ENCODE assay signal across 8 cellular contexts in the genomic region with DNA sequence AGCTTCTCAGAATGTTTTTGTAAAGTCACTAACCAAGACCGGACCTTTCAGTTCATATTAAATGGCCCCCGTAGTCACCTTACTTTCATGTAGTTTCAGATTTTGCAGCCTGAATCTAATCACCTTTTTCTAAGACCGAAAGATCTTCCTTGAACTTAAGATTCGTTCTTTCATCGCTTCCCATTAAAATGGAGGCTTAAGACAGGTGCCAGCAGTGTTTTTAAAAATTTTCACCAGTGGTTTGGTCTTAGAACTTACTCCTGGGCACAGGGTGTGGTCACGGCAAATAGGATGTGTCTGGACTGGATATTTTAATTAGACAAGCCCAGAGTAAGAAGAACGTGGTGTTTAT. TPM values are rescaled to one million over a fixed set of nuclear protein-coding genes. Genes with fewer than 3 reads are reported as not detected.
DNase-seq lines count a peak whose midpoint lies in the region; ATAC-seq and TF ChIP-seq lines count a peak whose summit lies in the region.

No MANE protein-coding gene starts in this region.

- H3K27me3 ChIP-seq in hepatocyte (no peaks in the 10 kb centered on the region), skeletal muscle tissue (ENCODE audit: control insufficient read depth in 3 of 3, insufficient read depth in 3 of 3, low read length in 3 of 3) (no peaks in the 10 kb centered on the region)

- peaks cover 64% of the 10 kb centered on the region for H3K36me3 Mint-ChIP-seq in activated T-helper 17 cell treated with anti-CD3 and anti-CD28 coated beads, Interleukin-2, amount 50 U/mL, for 72 hours (ENCODE audit: low read depth)

- peak overlapping the region; percentile 92 for H3K4me3 ChIP-seq in hepatocyte
- peak overlapping the region; percentile 62 to 99 (median 80) for H3K4me3 ChIP-seq in skeletal muscle tissue (ENCODE audit: low read length in 3 of 3)

- H3K27me3 Mint-ChIP-seq in activated T-helper 17 cell treated with anti-CD3 and anti-CD28 coated beads, Interleukin-2, amount 50 U/mL, for 72 hours: no peaks in the 10 kb centered on the region

- WGBS in hepatocyte (ENCODE audit: low lambda C conversion rate, missing lambda C conversion rate): 2% methylated on average over 7 of the region's 7 CpGs

- peaks cover 34% of the 10 kb centered on the region for H3K4me1 ChIP-seq in hepatocyte (ENCODE audit: insufficient read depth)
- peaks cover 33 to 40% (median 38%) of the 10 kb centered on the region in 3 donors for H3K4me1 ChIP-seq in skeletal muscle tissue (ENCODE audit: control insufficient read depth in 3 of 3, insufficient read depth in 3 of 3, low read length in 3 of 3)

- H3K36me3 ChIP-seq in hepatocyte (replicated peaks; ENCODE audit: insufficient read depth, low read depth) (no peaks in the 10 kb centered on the region), skeletal muscle tissue (ENCODE audit: control insufficient read depth in 3 of 3, insufficient read depth in 3 of 3, low read length in 3 of 3) (peaks cover 19 to 24% (median 21%) of the 10 kb centered on the region in 3 donors)

- H2AFZ ChIP-seq in hepatocyte: no peak overlapping the region

- peaks cover 18% of the 10 kb centered on the region for H3K4me1 Mint-ChIP-seq in activated T-helper 17 cell treated with anti-CD3 and anti-CD28 coated beads, Interleukin-2, amount 50 U/mL, for 72 hours

- H4K20me1 ChIP-seq in hepatocyte (ENCODE audit: insufficient read depth, poor library complexity, severe bottlenecking): peaks cover 52% of the 10 kb centered on the region

- DNase-seq in SKM-1 (lab: John Stamatoyannopoulos, UW; ENCODE audit: unreplicated experiment) (peak; percentile 53), SKM-1 treated with dmso at 0.1 percent for 144 hours (lab: John Stamatoyannopoulos, UW; ENCODE audit: unreplicated experiment) (no peak), hepatocyte (ENCODE audit: low spot score) (no peak), amygdala (lab: John Stamatoyannopoulos, UW) (no peak), NCI-H345 treated with DMSO at 0.1 percent for 48 hours (lab: John Stamatoyannopoulos, UW; ENCODE audit: unreplicated experiment) (no peak)

- no peaks in the 10 kb centered on the region for H3K9me3 Mint-ChIP-seq in activated T-helper 17 cell treated with anti-CD3 and anti-CD28 coated beads, Interleukin-2, amount 50 U/mL, for 72 hours

- H3K27ac Mint-ChIP-seq in activated T-helper 17 cell treated with anti-CD3 and anti-CD28 coated beads, Interleukin-2, amount 50 U/mL, for 72 hours: peak overlapping the region; percentile 98

- H3K79me2 ChIP-seq in hepatocyte: peaks cover 59% of the 10 kb centered on the region

- no peak for ATAC-seq in activated T-helper 17 cell treated with anti-CD3 and anti-CD28 coated beads, Interleukin-2, amount 50 U/mL, for 72 hours (replicated peaks)
- ATAC-seq in HG02588 (IDR thresholded peaks at IDR 0.05; ENCODE audit: unreplicated experiment): no peak

- H3K9me3 ChIP-seq in hepatocyte (ENCODE audit: low read depth) (no peaks in the 10 kb centered on the region), skeletal muscle tissue (ENCODE audit: control insufficient read depth in 3 of 3, low read length in 3 of 3) (no peaks in the 10 kb centered on the region)

- peak overlapping the region; percentile 94 for H3K4me2 ChIP-seq in hepatocyte

- peak overlapping the region; percentile 86 for H3K4me3 Mint-ChIP-seq in activated T-helper 17 cell treated with anti-CD3 and anti-CD28 coated beads, Interleukin-2, amount 50 U/mL, for 72 hours

- no peaks in the 10 kb centered on the region for H3K9me2 ChIP-seq in hepatocyte (replicated peaks; ENCODE audit: insufficient read depth)

- no peak for TF ChIP-seq CTCF in hepatocyte (IDR thresholded peaks at IDR 0.05; ENCODE audit: poor library complexity)

- H3K9ac ChIP-seq in skeletal muscle tissue (ENCODE audit: low read depth in 1 of 3, low read length in 3 of 3): peak overlapping the region; percentile 82 to 99 (median 82)

- H3K27ac ChIP-seq in hepatocyte (peak overlapping the region; percentile 98), skeletal muscle tissue (ENCODE audit: low read depth, low read length) (peak overlapping the region; percentile 97)

RNA-seq across cellular contexts. Expression of a gene that starts 0.6 kb away (rescaled TPM):
- total RNA-seq in activated T-helper 17 cell treated with anti-CD3 and anti-CD28 coated beads, Interleukin-2, amount 50 U/mL, for 72 hours: 100 to 1,000 TPM; 277 to 473 TPM
- total RNA-seq in hepatocyte (115 and 135 TPM in 2 replicates), skeletal muscle tissue (144 TPM)
- polyA plus RNA-seq in hepatocyte: 190 and 192 TPM in 2 replicates

RNA-seq across cellular contexts. Expression of a gene that starts 47.5 kb away (rescaled TPM):
- 10 to 100 TPM; 24.4 to 34.3 TPM for total RNA-seq in activated T-helper 17 cell treated with anti-CD3 and anti-CD28 coated beads, Interleukin-2, amount 50 U/mL, for 72 hours
- total RNA-seq in hepatocyte: 37.9 and 39.1 TPM in 2 replicates
- 27.7 and 30.5 TPM in 2 replicates for polyA plus RNA-seq in hepatocyte
- 16.2 TPM for total RNA-seq in skeletal muscle tissue
